ENCODE assay signal across 8 cellular contexts in genomic region chr19:12331211-12331941, GRCh38. TPM values are rescaled to one million over a fixed set of nuclear protein-coding genes. Genes with fewer than 3 reads are reported as not detected.
DNase-seq lines count a peak whose midpoint lies in the region; ATAC-seq and TF ChIP-seq lines count a peak whose summit lies in the region.

No MANE protein-coding gene starts in this region.

- CTCF ChIA-PET in activated B cell treated with CpG ODN at 0.5 μM for 24 hours (lab: Charles Lee), result no interaction called here

- no peaks in the 10 kb centered on the region for H3K27me3 Mint-ChIP-seq in activated B cell treated with CpG ODN at 0.5 μM for 24 hours
- H3K27me3 Mint-ChIP-seq in central memory CD8-positive, alpha-beta T cell, result no peaks in the 10 kb centered on the region

- POLR2A ChIA-PET in activated B cell treated with CpG ODN at 0.5 μM for 24 hours (lab: Charles Lee), result interaction anchor here (0.6 to 4.1 kb wide), 8 partner anchors 29 to 1203 kb away, joined by 3 to 67 read pairs (median 4); partner anchors contain the start of genes ZNF44, ZNF442, ZNF443 and ZNF799

- ATAC-seq in GM19463 (IDR thresholded peaks at IDR 0.05; ENCODE audit: unreplicated experiment), result peak; percentile 38
- peak; percentile 74 for ATAC-seq in activated B cell treated with CpG ODN at 0.5 μM for 24 hours (ENCODE audit: low read depth)
- no peak for ATAC-seq in central memory CD8-positive, alpha-beta T cell (replicated peaks; ENCODE audit: extremely low read depth, poor library complexity, severe bottlenecking)
- no peak for ATAC-seq in HG02970 (IDR thresholded peaks at IDR 0.05; ENCODE audit: low FRiP score, unreplicated experiment)

- H3K4me3 Mint-ChIP-seq in activated B cell treated with CpG ODN at 0.5 μM for 24 hours, result peak overlapping the region; percentile 96
- H3K4me3 Mint-ChIP-seq in central memory CD8-positive, alpha-beta T cell, result peak overlapping the region; percentile 98

- peak overlapping the region; percentile 92 for H3K27ac Mint-ChIP-seq in activated B cell treated with CpG ODN at 0.5 μM for 24 hours
- peak overlapping the region; percentile 98 for H3K27ac Mint-ChIP-seq in central memory CD8-positive, alpha-beta T cell (ENCODE audit: low read depth)

- H3K4me1 Mint-ChIP-seq in activated B cell treated with CpG ODN at 0.5 μM for 24 hours, result peaks cover 41% of the 10 kb centered on the region
- peaks cover 29% of the 10 kb centered on the region for H3K4me1 Mint-ChIP-seq in central memory CD8-positive, alpha-beta T cell

- intact Hi-C loops in activated B cell treated with CpG ODN at 0.5 μM for 24 hours (cut with micrococcal nuclease), result loop anchor here (1.0 to 5.0 kb wide), 6 partner anchors 16 to 336 kb away; partner anchors contain the start of genes MAN2B1, WDR83, ZNF136 and ZNF44

- peak; percentile 56 for DNase-seq in activated B cell treated with CpG ODN at 0.5 μM for 24 hours
- no peak for DNase-seq in central memory CD8-positive, alpha-beta T cell (ENCODE audit: low spot score in 2 of 2)
- DNase-seq in stimulated activated CD4-positive, alpha-beta T cell treated with anti-CD3 and anti-CD28 coated beads, TNF-alpha, amount 100 ng/mL, for 4 hours (ENCODE audit: low read depth in 3 of 3), result peak; percentile 27 to 68 (median 61)
- DNase-seq in HPDE6-E6E7 (ENCODE audit: extremely low spot score), result no peak
- no peak for DNase-seq in NCI-H2227 treated with DMSO at 0.1 percent for 48 hours (lab: John Stamatoyannopoulos, UW)
- DNase-seq in NCI-H345 (lab: John Stamatoyannopoulos, UW), result no peak

- peaks cover 3% of the 10 kb centered on the region for H3K36me3 Mint-ChIP-seq in activated B cell treated with CpG ODN at 0.5 μM for 24 hours (ENCODE audit: low read depth)
- H3K36me3 Mint-ChIP-seq in central memory CD8-positive, alpha-beta T cell (ENCODE audit: insufficient read depth), result peaks cover 3% of the 10 kb centered on the region

- no peak for TF ChIP-seq CTCF in activated B cell treated with CpG ODN at 0.5 μM for 24 hours (IDR thresholded peaks at IDR 0.05)

- H3K9me3 Mint-ChIP-seq in activated B cell treated with CpG ODN at 0.5 μM for 24 hours, result no peaks in the 10 kb centered on the region
- H3K9me3 Mint-ChIP-seq in central memory CD8-positive, alpha-beta T cell, result no peaks in the 10 kb centered on the region

RNA-seq across cellular contexts. Expression of gene ZNF563, which starts 2.1 kb away (rescaled TPM):
- 3.6 and 3.7 TPM in 2 replicates for total RNA-seq in activated B cell treated with CpG ODN at 0.5 μM for 24 hours

RNA-seq across cellular contexts. Expression of gene ZNF442, which starts 34.1 kb away (rescaled TPM):
- total RNA-seq in activated B cell treated with CpG ODN at 0.5 μM for 24 hours, result 6.9 and 8.7 TPM in 2 replicates

RNA-seq across cellular contexts. Expression of gene ZNF44, which starts 36.7 kb away (rescaled TPM):
- 20.6 and 26.4 TPM in 2 replicates for total RNA-seq in activated B cell treated with CpG ODN at 0.5 μM for 24 hours

Comparison
In these comparisons a context has a peak if more than half of its experiments do, and no peak if none do; other contexts are left out.
1. ATAC-seq: peak in GM19463 (single experiment) and activated B cell treated with CpG ODN at 0.5 μM for 24 hours (single experiment); none in central memory CD8-positive, alpha-beta T cell (single experiment) and HG02970 (single experiment).
2. DNase-seq: peak in activated B cell treated with CpG ODN at 0.5 μM for 24 hours (single experiment) and stimulated activated CD4-positive, alpha-beta T cell treated with anti-CD3 and anti-CD28 coated beads, TNF-alpha, amount 100 ng/mL, for 4 hours (3 of 3); none in central memory CD8-positive, alpha-beta T cell (0 of 2), HPDE6-E6E7 (single experiment), NCI-H2227 treated with DMSO at 0.1 percent for 48 hours (single experiment) and NCI-H345 (single experiment).